ENCODE assay signal across 1 cellular context in the genomic region with DNA sequence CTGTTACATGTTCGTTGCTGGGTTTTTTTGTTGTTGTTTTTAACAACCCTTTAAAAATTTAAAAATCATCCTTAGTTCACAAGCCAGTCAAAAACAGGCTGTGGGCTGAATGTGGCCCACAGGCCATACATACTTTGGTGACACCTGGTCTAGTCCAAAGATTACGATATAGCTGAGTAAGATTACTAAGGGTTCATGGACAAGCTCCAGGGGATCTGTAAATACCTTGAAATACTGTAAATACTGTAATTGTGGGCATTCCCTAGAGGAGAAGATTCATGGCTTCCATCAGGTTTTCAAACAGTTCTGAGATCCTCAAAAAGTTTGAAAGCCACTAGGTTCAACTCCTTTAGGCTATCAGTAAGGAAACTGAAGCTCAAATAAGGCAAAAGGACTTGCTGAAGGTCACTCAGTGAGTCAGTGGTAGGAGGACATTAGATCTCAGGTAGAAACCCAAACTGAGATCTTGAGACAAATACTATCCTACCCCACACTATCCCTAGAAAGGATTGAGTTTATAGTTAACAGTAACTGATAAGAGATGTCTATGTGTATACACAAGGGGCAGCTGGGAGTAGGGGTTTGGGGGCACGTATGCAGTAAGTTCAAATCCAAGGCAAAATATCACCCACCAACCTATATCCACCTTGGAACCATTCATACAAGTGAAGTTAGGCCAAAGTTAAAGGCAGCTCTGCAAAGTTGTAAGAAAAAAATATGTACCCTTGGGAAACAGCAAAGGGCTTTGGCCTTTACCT.
TF ChIP-seq lines count a peak whose summit lies in the region.

No MANE protein-coding gene starts in this region.

TF ChIP-seq in HepG2, 621 proteins besides CTCF, POLR2A, EP300 and RAD21 (continued from another document and continues in another):
- TF ChIP-seq, protein P1, sequence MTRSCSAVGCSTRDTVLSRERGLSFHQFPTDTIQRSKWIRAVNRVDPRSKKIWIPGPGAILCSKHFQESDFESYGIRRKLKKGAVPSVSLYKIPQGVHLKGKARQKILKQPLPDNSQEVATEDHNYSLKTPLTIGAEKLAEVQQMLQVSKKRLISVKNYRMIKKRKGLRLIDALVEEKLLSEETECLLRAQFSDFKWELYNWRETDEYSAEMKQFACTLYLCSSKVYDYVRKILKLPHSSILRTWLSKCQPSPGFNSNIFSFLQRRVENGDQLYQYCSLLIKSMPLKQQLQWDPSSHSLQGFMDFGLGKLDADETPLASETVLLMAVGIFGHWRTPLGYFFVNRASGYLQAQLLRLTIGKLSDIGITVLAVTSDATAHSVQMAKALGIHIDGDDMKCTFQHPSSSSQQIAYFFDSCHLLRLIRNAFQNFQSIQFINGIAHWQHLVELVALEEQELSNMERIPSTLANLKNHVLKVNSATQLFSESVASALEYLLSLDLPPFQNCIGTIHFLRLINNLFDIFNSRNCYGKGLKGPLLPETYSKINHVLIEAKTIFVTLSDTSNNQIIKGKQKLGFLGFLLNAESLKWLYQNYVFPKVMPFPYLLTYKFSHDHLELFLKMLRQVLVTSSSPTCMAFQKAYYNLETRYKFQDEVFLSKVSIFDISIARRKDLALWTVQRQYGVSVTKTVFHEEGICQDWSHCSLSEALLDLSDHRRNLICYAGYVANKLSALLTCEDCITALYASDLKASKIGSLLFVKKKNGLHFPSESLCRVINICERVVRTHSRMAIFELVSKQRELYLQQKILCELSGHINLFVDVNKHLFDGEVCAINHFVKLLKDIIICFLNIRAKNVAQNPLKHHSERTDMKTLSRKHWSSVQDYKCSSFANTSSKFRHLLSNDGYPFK (CRISPR knock-in tag; IDR thresholded peaks at IDR 0.05; ENCODE audit: borderline replicate concordance), result no peak
- TF ChIP-seq, protein P2, sequence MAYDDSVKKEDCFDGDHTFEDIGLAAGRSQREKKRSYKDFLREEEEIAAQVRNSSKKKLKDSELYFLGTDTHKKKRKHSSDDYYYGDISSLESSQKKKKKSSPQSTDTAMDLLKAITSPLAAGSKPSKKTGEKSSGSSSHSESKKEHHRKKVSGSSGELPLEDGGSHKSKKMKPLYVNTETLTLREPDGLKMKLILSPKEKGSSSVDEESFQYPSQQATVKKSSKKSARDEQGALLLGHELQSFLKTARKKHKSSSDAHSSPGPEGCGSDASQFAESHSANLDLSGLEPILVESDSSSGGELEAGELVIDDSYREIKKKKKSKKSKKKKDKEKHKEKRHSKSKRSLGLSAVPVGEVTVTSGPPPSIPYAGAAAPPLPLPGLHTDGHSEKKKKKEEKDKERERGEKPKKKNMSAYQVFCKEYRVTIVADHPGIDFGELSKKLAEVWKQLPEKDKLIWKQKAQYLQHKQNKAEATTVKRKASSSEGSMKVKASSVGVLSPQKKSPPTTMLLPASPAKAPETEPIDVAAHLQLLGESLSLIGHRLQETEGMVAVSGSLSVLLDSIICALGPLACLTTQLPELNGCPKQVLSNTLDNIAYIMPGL (CRISPR knock-in tag; IDR thresholded peaks at IDR 0.05; ENCODE audit: borderline replicate concordance in 1 of 2, low read depth in 1 of 2), result no peak
- TF ChIP-seq KMT2A (CRISPR knock-in tag; IDR thresholded peaks at IDR 0.05), result no peak
- no peak for TF ChIP-seq RNF2 (conservative IDR thresholded peaks at IDR 0.05; ENCODE audit: low read depth)
- no peak for TF ChIP-seq MEF2D (CRISPR knock-in tag; IDR thresholded peaks at IDR 0.05)
- no peak for TF ChIP-seq PCBP1 (IDR thresholded peaks at IDR 0.05; ENCODE audit: borderline replicate concordance, low read depth, low read length)
- peak; percentile 60 for TF ChIP-seq MAFF (IDR thresholded peaks at IDR 0.05; ENCODE audit: low read depth, low read length)
- peak; percentile 44; the same call in 1 of the 2 replicates for TF ChIP-seq GATAD2A (CRISPR knock-in tag; IDR thresholded peaks at IDR 0.05)
- no peak for TF ChIP-seq NFATC3 (CRISPR knock-in tag; IDR thresholded peaks at IDR 0.05)
- TF ChIP-seq, protein P3, sequence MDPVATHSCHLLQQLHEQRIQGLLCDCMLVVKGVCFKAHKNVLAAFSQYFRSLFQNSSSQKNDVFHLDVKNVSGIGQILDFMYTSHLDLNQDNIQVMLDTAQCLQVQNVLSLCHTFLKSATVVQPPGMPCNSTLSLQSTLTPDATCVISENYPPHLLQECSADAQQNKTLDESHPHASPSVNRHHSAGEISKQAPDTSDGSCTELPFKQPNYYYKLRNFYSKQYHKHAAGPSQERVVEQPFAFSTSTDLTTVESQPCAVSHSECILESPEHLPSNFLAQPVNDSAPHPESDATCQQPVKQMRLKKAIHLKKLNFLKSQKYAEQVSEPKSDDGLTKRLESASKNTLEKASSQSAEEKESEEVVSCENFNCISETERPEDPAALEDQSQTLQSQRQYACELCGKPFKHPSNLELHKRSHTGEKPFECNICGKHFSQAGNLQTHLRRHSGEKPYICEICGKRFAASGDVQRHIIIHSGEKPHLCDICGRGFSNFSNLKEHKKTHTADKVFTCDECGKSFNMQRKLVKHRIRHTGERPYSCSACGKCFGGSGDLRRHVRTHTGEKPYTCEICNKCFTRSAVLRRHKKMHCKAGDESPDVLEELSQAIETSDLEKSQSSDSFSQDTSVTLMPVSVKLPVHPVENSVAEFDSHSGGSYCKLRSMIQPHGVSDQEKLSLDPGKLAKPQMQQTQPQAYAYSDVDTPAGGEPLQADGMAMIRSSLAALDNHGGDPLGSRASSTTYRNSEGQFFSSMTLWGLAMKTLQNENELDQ (CRISPR knock-in tag; IDR thresholded peaks at IDR 0.05; ENCODE audit: borderline replicate concordance), result no peak
- TF ChIP-seq ZNF282 (IDR thresholded peaks at IDR 0.05; ENCODE audit: partially characterized antibody), result no peak
- no peak for TF ChIP-seq ZNF274 (CRISPR knock-in tag; IDR thresholded peaks at IDR 0.05)
- TF ChIP-seq ZNF24 (IDR thresholded peaks at IDR 0.05), result no peak
- TF ChIP-seq, protein P4, sequence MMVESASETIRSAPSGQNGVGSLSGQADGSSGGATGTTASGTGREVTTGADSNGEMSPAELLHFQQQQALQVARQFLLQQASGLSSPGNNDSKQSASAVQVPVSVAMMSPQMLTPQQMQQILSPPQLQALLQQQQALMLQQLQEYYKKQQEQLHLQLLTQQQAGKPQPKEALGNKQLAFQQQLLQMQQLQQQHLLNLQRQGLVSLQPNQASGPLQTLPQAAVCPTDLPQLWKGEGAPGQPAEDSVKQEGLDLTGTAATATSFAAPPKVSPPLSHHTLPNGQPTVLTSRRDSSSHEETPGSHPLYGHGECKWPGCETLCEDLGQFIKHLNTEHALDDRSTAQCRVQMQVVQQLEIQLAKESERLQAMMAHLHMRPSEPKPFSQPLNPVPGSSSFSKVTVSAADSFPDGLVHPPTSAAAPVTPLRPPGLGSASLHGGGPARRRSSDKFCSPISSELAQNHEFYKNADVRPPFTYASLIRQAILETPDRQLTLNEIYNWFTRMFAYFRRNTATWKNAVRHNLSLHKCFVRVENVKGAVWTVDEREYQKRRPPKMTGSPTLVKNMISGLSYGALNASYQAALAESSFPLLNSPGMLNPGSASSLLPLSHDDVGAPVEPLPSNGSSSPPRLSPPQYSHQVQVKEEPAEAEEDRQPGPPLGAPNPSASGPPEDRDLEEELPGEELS (CRISPR knock-in tag; IDR thresholded peaks at IDR 0.05), result peak; percentile 16; the same call in 1 of the 2 replicates
- TF ChIP-seq, protein P5, sequence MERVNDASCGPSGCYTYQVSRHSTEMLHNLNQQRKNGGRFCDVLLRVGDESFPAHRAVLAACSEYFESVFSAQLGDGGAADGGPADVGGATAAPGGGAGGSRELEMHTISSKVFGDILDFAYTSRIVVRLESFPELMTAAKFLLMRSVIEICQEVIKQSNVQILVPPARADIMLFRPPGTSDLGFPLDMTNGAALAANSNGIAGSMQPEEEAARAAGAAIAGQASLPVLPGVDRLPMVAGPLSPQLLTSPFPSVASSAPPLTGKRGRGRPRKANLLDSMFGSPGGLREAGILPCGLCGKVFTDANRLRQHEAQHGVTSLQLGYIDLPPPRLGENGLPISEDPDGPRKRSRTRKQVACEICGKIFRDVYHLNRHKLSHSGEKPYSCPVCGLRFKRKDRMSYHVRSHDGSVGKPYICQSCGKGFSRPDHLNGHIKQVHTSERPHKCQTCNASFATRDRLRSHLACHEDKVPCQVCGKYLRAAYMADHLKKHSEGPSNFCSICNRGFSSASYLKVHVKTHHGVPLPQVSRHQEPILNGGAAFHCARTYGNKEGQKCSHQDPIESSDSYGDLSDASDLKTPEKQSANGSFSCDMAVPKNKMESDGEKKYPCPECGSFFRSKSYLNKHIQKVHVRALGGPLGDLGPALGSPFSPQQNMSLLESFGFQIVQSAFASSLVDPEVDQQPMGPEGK (CRISPR knock-in tag; IDR thresholded peaks at IDR 0.05), result no peak
- no peak for TF ChIP-seq ZKSCAN5 (CRISPR knock-in tag; IDR thresholded peaks at IDR 0.05)
- TF ChIP-seq ZNF567 (CRISPR knock-in tag; IDR thresholded peaks at IDR 0.05; ENCODE audit: borderline replicate concordance), result no peak
- no peak for TF ChIP-seq ZNF652 (CRISPR knock-in tag; IDR thresholded peaks at IDR 0.05; ENCODE audit: borderline replicate concordance, low read depth)
- TF ChIP-seq, protein P6, sequence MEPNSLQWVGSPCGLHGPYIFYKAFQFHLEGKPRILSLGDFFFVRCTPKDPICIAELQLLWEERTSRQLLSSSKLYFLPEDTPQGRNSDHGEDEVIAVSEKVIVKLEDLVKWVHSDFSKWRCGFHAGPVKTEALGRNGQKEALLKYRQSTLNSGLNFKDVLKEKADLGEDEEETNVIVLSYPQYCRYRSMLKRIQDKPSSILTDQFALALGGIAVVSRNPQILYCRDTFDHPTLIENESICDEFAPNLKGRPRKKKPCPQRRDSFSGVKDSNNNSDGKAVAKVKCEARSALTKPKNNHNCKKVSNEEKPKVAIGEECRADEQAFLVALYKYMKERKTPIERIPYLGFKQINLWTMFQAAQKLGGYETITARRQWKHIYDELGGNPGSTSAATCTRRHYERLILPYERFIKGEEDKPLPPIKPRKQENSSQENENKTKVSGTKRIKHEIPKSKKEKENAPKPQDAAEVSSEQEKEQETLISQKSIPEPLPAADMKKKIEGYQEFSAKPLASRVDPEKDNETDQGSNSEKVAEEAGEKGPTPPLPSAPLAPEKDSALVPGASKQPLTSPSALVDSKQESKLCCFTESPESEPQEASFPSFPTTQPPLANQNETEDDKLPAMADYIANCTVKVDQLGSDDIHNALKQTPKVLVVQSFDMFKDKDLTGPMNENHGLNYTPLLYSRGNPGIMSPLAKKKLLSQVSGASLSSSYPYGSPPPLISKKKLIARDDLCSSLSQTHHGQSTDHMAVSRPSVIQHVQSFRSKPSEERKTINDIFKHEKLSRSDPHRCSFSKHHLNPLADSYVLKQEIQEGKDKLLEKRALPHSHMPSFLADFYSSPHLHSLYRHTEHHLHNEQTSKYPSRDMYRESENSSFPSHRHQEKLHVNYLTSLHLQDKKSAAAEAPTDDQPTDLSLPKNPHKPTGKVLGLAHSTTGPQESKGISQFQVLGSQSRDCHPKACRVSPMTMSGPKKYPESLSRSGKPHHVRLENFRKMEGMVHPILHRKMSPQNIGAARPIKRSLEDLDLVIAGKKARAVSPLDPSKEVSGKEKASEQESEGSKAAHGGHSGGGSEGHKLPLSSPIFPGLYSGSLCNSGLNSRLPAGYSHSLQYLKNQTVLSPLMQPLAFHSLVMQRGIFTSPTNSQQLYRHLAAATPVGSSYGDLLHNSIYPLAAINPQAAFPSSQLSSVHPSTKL (CRISPR knock-in tag; IDR thresholded peaks at IDR 0.05), result peak; percentile 76
- TF ChIP-seq, protein P7, sequence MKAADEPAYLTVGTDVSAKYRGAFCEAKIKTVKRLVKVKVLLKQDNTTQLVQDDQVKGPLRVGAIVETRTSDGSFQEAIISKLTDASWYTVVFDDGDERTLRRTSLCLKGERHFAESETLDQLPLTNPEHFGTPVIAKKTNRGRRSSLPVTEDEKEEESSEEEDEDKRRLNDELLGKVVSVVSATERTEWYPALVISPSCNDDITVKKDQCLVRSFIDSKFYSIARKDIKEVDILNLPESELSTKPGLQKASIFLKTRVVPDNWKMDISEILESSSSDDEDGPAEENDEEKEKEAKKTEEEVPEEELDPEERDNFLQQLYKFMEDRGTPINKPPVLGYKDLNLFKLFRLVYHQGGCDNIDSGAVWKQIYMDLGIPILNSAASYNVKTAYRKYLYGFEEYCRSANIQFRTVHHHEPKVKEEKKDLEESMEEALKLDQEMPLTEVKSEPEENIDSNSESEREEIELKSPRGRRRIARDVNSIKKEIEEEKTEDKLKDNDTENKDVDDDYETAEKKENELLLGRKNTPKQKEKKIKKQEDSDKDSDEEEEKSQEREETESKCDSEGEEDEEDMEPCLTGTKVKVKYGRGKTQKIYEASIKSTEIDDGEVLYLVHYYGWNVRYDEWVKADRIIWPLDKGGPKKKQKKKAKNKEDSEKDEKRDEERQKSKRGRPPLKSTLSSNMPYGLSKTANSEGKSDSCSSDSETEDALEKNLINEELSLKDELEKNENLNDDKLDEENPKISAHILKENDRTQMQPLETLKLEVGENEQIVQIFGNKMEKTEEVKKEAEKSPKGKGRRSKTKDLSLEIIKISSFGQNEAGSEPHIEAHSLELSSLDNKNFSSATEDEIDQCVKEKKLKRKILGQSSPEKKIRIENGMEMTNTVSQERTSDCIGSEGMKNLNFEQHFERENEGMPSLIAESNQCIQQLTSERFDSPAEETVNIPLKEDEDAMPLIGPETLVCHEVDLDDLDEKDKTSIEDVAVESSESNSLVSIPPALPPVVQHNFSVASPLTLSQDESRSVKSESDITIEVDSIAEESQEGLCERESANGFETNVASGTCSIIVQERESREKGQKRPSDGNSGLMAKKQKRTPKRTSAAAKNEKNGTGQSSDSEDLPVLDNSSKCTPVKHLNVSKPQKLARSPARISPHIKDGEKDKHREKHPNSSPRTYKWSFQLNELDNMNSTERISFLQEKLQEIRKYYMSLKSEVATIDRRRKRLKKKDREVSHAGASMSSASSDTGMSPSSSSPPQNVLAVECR (CRISPR knock-in tag; IDR thresholded peaks at IDR 0.05; ENCODE audit: borderline replicate concordance), result no peak; the same call in 1 of the 2 replicates
- TF ChIP-seq, protein P8, sequence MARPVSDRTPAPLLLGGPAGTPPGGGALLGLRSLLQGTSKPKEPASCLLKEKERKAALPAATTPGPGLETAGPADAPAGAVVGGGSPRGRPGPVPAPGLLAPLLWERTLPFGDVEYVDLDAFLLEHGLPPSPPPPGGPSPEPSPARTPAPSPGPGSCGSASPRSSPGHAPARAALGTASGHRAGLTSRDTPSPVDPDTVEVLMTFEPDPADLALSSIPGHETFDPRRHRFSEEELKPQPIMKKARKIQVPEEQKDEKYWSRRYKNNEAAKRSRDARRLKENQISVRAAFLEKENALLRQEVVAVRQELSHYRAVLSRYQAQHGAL (CRISPR knock-in tag; IDR thresholded peaks at IDR 0.05; ENCODE audit: not compliant biosample characterization), result no peak
